Comparison of ENCODE assay signal across 11 cellular contexts in the genomic region with DNA sequence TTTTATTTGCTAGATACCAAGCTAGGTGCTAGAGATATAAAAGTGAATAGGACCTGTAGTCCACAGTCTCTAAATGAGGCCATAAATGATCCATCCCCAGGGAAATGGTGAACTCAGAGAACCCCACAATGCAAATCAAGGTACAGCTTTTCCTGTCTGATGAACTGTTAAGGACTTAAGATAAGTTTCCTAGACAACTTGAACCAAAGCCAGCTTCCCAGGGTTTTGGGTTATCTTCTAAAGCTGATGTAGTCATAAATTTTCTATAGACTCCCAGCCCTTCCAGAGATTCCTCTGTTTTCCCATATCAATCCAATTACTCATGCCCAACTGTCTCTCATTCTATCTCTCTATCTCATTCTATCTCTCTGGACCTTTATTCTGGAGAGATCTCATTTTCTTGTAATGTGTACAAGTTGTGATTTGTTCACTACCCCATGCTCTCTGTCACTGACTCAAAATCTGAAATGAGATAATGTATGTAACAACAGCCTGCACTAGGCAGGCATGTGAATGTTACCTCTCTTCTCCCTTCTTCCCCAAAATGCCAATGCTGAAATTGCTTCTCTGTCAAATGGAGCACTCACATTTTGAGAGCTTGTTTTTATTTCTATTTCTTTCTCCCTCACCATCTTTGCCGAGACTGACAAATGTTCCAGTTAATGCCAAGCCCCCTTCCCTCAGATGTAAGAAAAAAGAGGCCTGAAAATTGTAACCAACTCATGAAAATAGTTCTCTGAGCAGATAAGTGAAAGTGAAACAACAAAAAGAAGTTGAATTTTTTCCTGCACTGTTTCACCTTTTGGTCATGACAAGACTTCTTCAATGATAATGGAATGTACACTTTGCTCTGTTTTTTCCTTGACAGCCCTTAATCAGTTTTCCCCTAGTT.
DNase-seq lines count a peak whose midpoint lies in the region; ATAC-seq and TF ChIP-seq lines count a peak whose summit lies in the region.
"Had no signal": no experiment of that assay in that cellular context is flagged by ENCODE, and none has a peak within 500 bp of the region (broad histone marks: within the 10 kb centered on the region; RNA-seq: fewer than 3 reads in every experiment).

No MANE protein-coding gene starts in this region.

- ATAC-seq in GM18870 (IDR thresholded peaks at IDR 0.05; ENCODE audit: unreplicated experiment) (peak; percentile 73), HG02981 (IDR thresholded peaks at IDR 0.05; ENCODE audit: unreplicated experiment) (peak; percentile 62)

- 31 to 32% methylated on average over 1 of the region's 1 CpG for WGBS in lower leg skin, 2 donors
- whole genome bisulfite sequencing in prostate gland = 43% methylated on average over 1 of the region's 1 CpG

- H3K79me2 ChIP-seq in ACC112 (ENCODE audit: control insufficient read depth, insufficient read depth, low read length, unreplicated experiment) = no peaks in the 10 kb centered on the region

- no peak overlapping the region for H2AFZ ChIP-seq in ACC112 (ENCODE audit: low read length, unreplicated experiment)

- DNase-seq in ascending aorta (ENCODE audit: low spot score in 2 of 2) (no peak), lower leg skin (ENCODE audit: low spot score in 2 of 2) (no peak), prostate gland (ENCODE audit: low spot score) (no peak), SHP77 treated with DMSO at 0.1 percent for 48 hours (lab: John Stamatoyannopoulos, UW) (no peak), ecto neural progenitor cell (ENCODE audit: low spot score) (no peak)
- DNase-seq: central memory CD4-positive, alpha-beta T cell; GDM1 had no signal

- TF ChIP-seq POLR2A in lower leg skin (IDR thresholded peaks at IDR 0.05) = no peak
- TF ChIP-seq POLR2A in prostate gland (IDR thresholded peaks at IDR 0.05) = no peak

- TF ChIP-seq CTCF in ascending aorta (IDR thresholded peaks at IDR 0.05) = no peak
- TF ChIP-seq CTCF in lower leg skin (IDR thresholded peaks at IDR 0.05) = no peak
- TF ChIP-seq CTCF in prostate gland (IDR thresholded peaks at IDR 0.05) = no peak

- peak overlapping the region; percentile 27 for H3K4me3 ChIP-seq in ACC112 (ENCODE audit: low read depth, low read length)
- peak overlapping the region in 1 of 2 donors; percentile 21 for H3K4me3 ChIP-seq in ascending aorta
- H3K4me3 ChIP-seq in lower leg skin (ENCODE audit: low read depth, poor library complexity, severe bottlenecking) = no peak overlapping the region
- no peak overlapping the region for H3K4me3 ChIP-seq in prostate gland

- no peaks in the 10 kb centered on the region for H3K9me3 ChIP-seq in ascending aorta
- H3K9me3 ChIP-seq in prostate gland = no peaks in the 10 kb centered on the region
- H3K9me3 ChIP-seq: neutrophil had no signal

- H3K27me3 ChIP-seq in ACC112 (ENCODE audit: insufficient read depth, low read length) = no peaks in the 10 kb centered on the region
- H3K27me3 ChIP-seq in ascending aorta = no peaks in the 10 kb centered on the region
- H3K27me3 ChIP-seq in prostate gland (replicated peaks; ENCODE audit: insufficient read depth) = no peaks in the 10 kb centered on the region
- H3K27me3 ChIP-seq: neutrophil had no signal

- H3K27ac ChIP-seq in ACC112 (ENCODE audit: low read depth, low read length) = peak overlapping the region; percentile 67
- H3K27ac ChIP-seq in ascending aorta = peak overlapping the region; percentile 37 to 59
- H3K27ac ChIP-seq in prostate gland = no peak overlapping the region
- H3K27ac ChIP-seq: neutrophil had no signal

- intact Hi-C loops in ascending aorta (cut with DNase I) (loop anchor here (2.0 kb wide), 1 partner anchor 584 kb away; a partner anchor contains a TSS), lower leg skin (cut with DNase I; ENCODE audit: low total_unique reads) (no loop called here), prostate gland (cut with DNase I) (no loop called here)

- H3K36me3 ChIP-seq in ACC112 (ENCODE audit: insufficient read depth, low read length) (no peaks in the 10 kb centered on the region), ascending aorta (no peaks in the 10 kb centered on the region), prostate gland (no peaks in the 10 kb centered on the region)
- H3K36me3 ChIP-seq: neutrophil had no signal

- H3K4me1 ChIP-seq in ACC112 (ENCODE audit: control insufficient read depth, insufficient read depth, low read length, unreplicated experiment) (peaks cover 9% of the 10 kb centered on the region), ascending aorta (peaks cover 0 to 11% of the 10 kb centered on the region in 2 donors), prostate gland (replicated peaks) (no peaks in the 10 kb centered on the region)

Comparison
In these comparisons a context has a peak if more than half of its experiments do, and no peak if none do; other contexts are left out.
1. H3K27ac ChIP-seq: peak in ACC112 (single experiment) and ascending aorta (2 of 2); none in prostate gland (0 of 2).